11 cellular contexts compared by ENCODE assay signal in genomic region chr20:57400262-57400701, GRCh38. TPM values are rescaled to one million over a fixed set of nuclear protein-coding genes. Genes with fewer than 3 reads are reported as not detected.
DNase-seq lines count a peak whose midpoint lies in the region; ATAC-seq and TF ChIP-seq lines count a peak whose summit lies in the region.
"Had no signal": no experiment of that assay in that cellular context is flagged by ENCODE, and none has a peak within 500 bp of the region (broad histone marks: within the 10 kb centered on the region; RNA-seq: fewer than 3 reads in every experiment).

No MANE protein-coding gene starts in this region.

- POLR2A ChIA-PET in activated CD4-positive, alpha-beta T cell treated with anti-CD3 and anti-CD28 coated beads, Interleukin-2, amount 10 ng/mL, durations not matched to agents 7 days and 5 days (lab: Charles Lee), result no interaction called here

- peak overlapping the region; percentile 61 to 92 for H3K27ac ChIP-seq in right atrium auricular region
- H3K27ac ChIP-seq: GM23248 had no signal

- no peaks in the 10 kb centered on the region for H3K9me3 Mint-ChIP-seq in activated CD4-positive, alpha-beta T cell treated with anti-CD3 and anti-CD28 coated beads, Interleukin-2, amount 10 ng/mL, durations not matched to agents 7 days and 5 days

- H3K27me3 Mint-ChIP-seq in activated CD4-positive, alpha-beta T cell treated with anti-CD3 and anti-CD28 coated beads, Interleukin-2, amount 10 ng/mL, durations not matched to agents 7 days and 5 days, result no peaks in the 10 kb centered on the region
- no peaks in the 10 kb centered on the region for H3K27me3 Mint-ChIP-seq in T-helper 17 cell

- peak overlapping the region; percentile 79 for H3K4me3 Mint-ChIP-seq in activated CD4-positive, alpha-beta T cell treated with anti-CD3 and anti-CD28 coated beads, Interleukin-2, amount 10 ng/mL, durations not matched to agents 7 days and 5 days
- peak overlapping the region; percentile 75 for H3K4me3 Mint-ChIP-seq in T-helper 17 cell

- no peak overlapping the region for H3K4me3 ChIP-seq in right atrium auricular region
- H3K4me3 ChIP-seq: GM23248, upper lobe of left lung had no signal

- no peak for DNase-seq in activated CD4-positive, alpha-beta T cell treated with anti-CD3 and anti-CD28 coated beads, Interleukin-2, amount 10 ng/mL, durations not matched to agents 7 days and 5 days
- DNase-seq in activated CD4-positive, alpha-beta T cell treated with anti-CD3 and anti-CD28 coated beads for 4 hours, result no peak
- no peak for DNase-seq in T-helper 17 cell
- no peak for DNase-seq in right atrium auricular region (ENCODE audit: low spot score)
- peak; percentile 51 for DNase-seq in stimulated activated naive CD8-positive, alpha-beta T cell treated with anti-CD3 and anti-CD28 coated beads, Interleukin-15, Interleukin-2, amounts not matched to agents 100 U/mL and 50 U/mL, for 24 hours
- DNase-seq in SW 1271 (lab: John Stamatoyannopoulos, UW), result no peak
- DNase-seq in HT-29 (ENCODE audit: low spot score), result no peak
- DNase-seq: GM23248, NCI-H1694 had no signal

- H3K27me3 ChIP-seq in right atrium auricular region, result no peaks in the 10 kb centered on the region
- H3K27me3 ChIP-seq: upper lobe of left lung had no signal

- TF ChIP-seq CTCF in right atrium auricular region (IDR thresholded peaks at IDR 0.05), result peak in 1 of 2 donors; percentile 22

- no peaks in the 10 kb centered on the region for H3K9me3 ChIP-seq in T-helper 17 cell (ENCODE audit: control insufficient read depth, low read length, poor library complexity, severe bottlenecking)
- H3K9me3 ChIP-seq in right atrium auricular region, result no peaks in the 10 kb centered on the region
- H3K9me3 ChIP-seq: upper lobe of left lung had no signal

- peaks cover 86% of the 10 kb centered on the region for H3K4me1 Mint-ChIP-seq in activated CD4-positive, alpha-beta T cell treated with anti-CD3 and anti-CD28 coated beads, Interleukin-2, amount 10 ng/mL, durations not matched to agents 7 days and 5 days
- H3K4me1 Mint-ChIP-seq in T-helper 17 cell, result peaks cover 54% of the 10 kb centered on the region

- peak overlapping the region; percentile 97 for H3K27ac Mint-ChIP-seq in activated CD4-positive, alpha-beta T cell treated with anti-CD3 and anti-CD28 coated beads, Interleukin-2, amount 10 ng/mL, durations not matched to agents 7 days and 5 days
- H3K27ac Mint-ChIP-seq in T-helper 17 cell, result peak overlapping the region; percentile 100

- ATAC-seq in T-helper 17 cell, result no peak
- no peak for ATAC-seq in stimulated activated naive CD8-positive, alpha-beta T cell treated with anti-CD3 and anti-CD28 coated beads, Interleukin-15, Interleukin-2, amounts not matched to agents 100 U/mL and 50 U/mL, for 24 hours
- no peak for ATAC-seq in HG03095 (IDR thresholded peaks at IDR 0.05; ENCODE audit: unreplicated experiment)

- H3K36me3 Mint-ChIP-seq in activated CD4-positive, alpha-beta T cell treated with anti-CD3 and anti-CD28 coated beads, Interleukin-2, amount 10 ng/mL, durations not matched to agents 7 days and 5 days (ENCODE audit: low read depth), result peaks cover 70% of the 10 kb centered on the region
- H3K36me3 Mint-ChIP-seq in T-helper 17 cell (ENCODE audit: low read depth), result peaks cover 3% of the 10 kb centered on the region

- peaks cover 0 to 93% of the 10 kb centered on the region in 2 donors for H3K4me1 ChIP-seq in right atrium auricular region

- CTCF ChIA-PET in activated CD4-positive, alpha-beta T cell treated with anti-CD3 and anti-CD28 coated beads, Interleukin-2, amount 10 ng/mL, durations not matched to agents 7 days and 5 days (lab: Charles Lee), result interaction anchor here (0.8 to 3.0 kb wide), 3 partner anchors 10 to 31 kb away, joined by 3 to 10 read pairs (median 5); partner anchors contain the start of gene RBM38

- peaks cover 70% of the 10 kb centered on the region for H3K36me3 ChIP-seq in right atrium auricular region

RNA-seq across cellular contexts. Expression of gene RBM38, which starts 9.1 kb away (rescaled TPM):
- 10 to 100 TPM; 97.3 to 98.8 TPM for total RNA-seq in activated CD4-positive, alpha-beta T cell treated with anti-CD3 and anti-CD28 coated beads, Interleukin-2, amount 10 ng/mL, durations not matched to agents 7 days and 5 days
- total RNA-seq in T-helper 17 cell (100 to 1,000 TPM; 176 to 257 TPM), right atrium auricular region (100 to 1,000 TPM; 127 to 151 TPM)
- 98.7 and 102 TPM in 2 replicates for total RNA-seq in HT-29 (2014; rRNA removed; shearing (Covaris generic))

RNA-seq across cellular contexts. Expression of gene RAE1, which starts 49.2 kb away (rescaled TPM):
- 10 to 100 TPM; 37.5 to 37.9 TPM for total RNA-seq in activated CD4-positive, alpha-beta T cell treated with anti-CD3 and anti-CD28 coated beads, Interleukin-2, amount 10 ng/mL, durations not matched to agents 7 days and 5 days
- 10 to 100 TPM; 40.5 to 40.6 TPM for total RNA-seq in T-helper 17 cell
- 10 to 100 TPM; 11.6 to 11.8 TPM for total RNA-seq in right atrium auricular region
- total RNA-seq in HT-29 (2014; rRNA removed; shearing (Covaris generic)), result 57.7 and 67.9 TPM in 2 replicates
